ENCODE assay signal across 7 cellular contexts in genomic region chr9:137745541-137745991, GRCh38.
DNase-seq lines count a peak whose midpoint lies in the region; ATAC-seq and TF ChIP-seq lines count a peak whose summit lies in the region.

No MANE protein-coding gene starts in this region.

- peaks cover 32% of the 10 kb centered on the region for H3K36me3 Mint-ChIP-seq in osteocyte (ENCODE audit: unreplicated experiment)

- peak overlapping the region; percentile 86 for H3K27ac Mint-ChIP-seq in osteocyte (ENCODE audit: unreplicated experiment)

- H3K4me1 ChIP-seq in HAP-1 (no peaks in the 10 kb centered on the region), vagina (no peaks in the 10 kb centered on the region)

- ATAC-seq in GM18511 (IDR thresholded peaks at IDR 0.05; ENCODE audit: unreplicated experiment) (peak; percentile 79), GM21737 (IDR thresholded peaks at IDR 0.05; ENCODE audit: unreplicated experiment) (peak; percentile 56)

- H3K27me3 ChIP-seq in HAP-1 (ENCODE audit: low read depth) (no peaks in the 10 kb centered on the region), vagina (no peaks in the 10 kb centered on the region)

- in situ Hi-C loops in HAP-1 (cut with MboI; ENCODE audit: low sequenced_read_pairs) = no loop called here

- no peak overlapping the region for H3K27ac ChIP-seq in vagina

- H3K4me1 Mint-ChIP-seq in osteocyte (ENCODE audit: unreplicated experiment) = peaks cover 11% of the 10 kb centered on the region

- no peak for TF ChIP-seq POLR2A in vagina (IDR thresholded peaks at IDR 0.05)

- H3K36me3 ChIP-seq in HAP-1 (replicated peaks) (peaks cover 32% of the 10 kb centered on the region), vagina (peaks cover 0 to 38% of the 10 kb centered on the region in 2 donors)

- H3K27me3 Mint-ChIP-seq in osteocyte (ENCODE audit: unreplicated experiment) = no peaks in the 10 kb centered on the region

- intact Hi-C loops in vagina (cut with DNase I) = no loop called here

- no peaks in the 10 kb centered on the region for H3K9me3 Mint-ChIP-seq in osteocyte (ENCODE audit: unreplicated experiment)

- H3K4me3 Mint-ChIP-seq in osteocyte (ENCODE audit: unreplicated experiment) = no peak overlapping the region

- H3K9me3 ChIP-seq in HAP-1 (no peaks in the 10 kb centered on the region), vagina (no peaks in the 10 kb centered on the region)

- no peak overlapping the region for H3K4me3 ChIP-seq in HAP-1
- H3K4me3 ChIP-seq in vagina = no peak overlapping the region

- DNase-seq in LHCN-M2 (ENCODE audit: low read depth) (peak; percentile 78), amniotic epithelial cell (ENCODE audit: low read depth) (peak; percentile 57), osteocyte (ENCODE audit: extremely low spot score, unreplicated experiment) (no peak), HAP-1 (ENCODE audit: low spot score in 2 of 2) (no peak), vagina (ENCODE audit: extremely low spot score in 2 of 2) (no peak)

- no peak for TF ChIP-seq CTCF in osteocyte (IDR thresholded peaks at IDR 0.05)
- TF ChIP-seq CTCF in vagina (IDR thresholded peaks at IDR 0.05) = no peak

Comparison
In these comparisons a context has a peak if more than half of its experiments do, and no peak if none do; other contexts are left out.
1. DNase-seq: peak in LHCN-M2 (single experiment) and amniotic epithelial cell (single experiment); none in osteocyte (single experiment), HAP-1 (0 of 2) and vagina (0 of 2).